Comparison of ENCODE assay signal across 18 cellular contexts in the genomic region with DNA sequence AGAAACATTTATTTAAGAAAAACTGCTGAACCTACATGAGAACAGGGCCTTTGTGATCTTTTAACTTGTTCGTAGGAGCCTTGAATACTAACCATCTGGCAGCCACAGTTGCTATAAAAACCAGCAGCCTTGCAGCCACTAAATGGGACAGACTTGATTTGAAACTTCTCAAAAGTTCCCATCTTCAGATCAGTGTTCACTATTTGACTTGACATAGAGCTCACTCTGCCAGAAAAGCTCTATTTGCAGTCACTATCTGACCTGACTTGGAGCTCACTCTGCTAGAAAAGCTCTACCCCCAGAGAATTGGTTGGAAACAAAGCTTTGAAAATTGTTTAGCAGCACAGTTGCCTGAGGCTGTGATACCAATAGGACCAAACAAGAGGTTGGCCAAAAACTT.
DNase-seq lines count a peak whose midpoint lies in the region; ATAC-seq and TF ChIP-seq lines count a peak whose summit lies in the region.
"Had no signal": no experiment of that assay in that cellular context is flagged by ENCODE, and none has a peak within 500 bp of the region (broad histone marks: within the 10 kb centered on the region; RNA-seq: fewer than 3 reads in every experiment).

No MANE protein-coding gene starts in this region.

- no peaks in the 10 kb centered on the region for H3K36me3 Mint-ChIP-seq in GM23338 (ENCODE audit: low read depth)
- H3K36me3 Mint-ChIP-seq: CD14-positive monocyte; CD4-positive, alpha-beta memory T cell had no signal

- TF ChIP-seq POLR2A in esophagus muscularis mucosa (IDR thresholded peaks at IDR 0.05; ENCODE audit: low read depth): no peak

- ATAC-seq in GM23338: no peak

- H3K9me3 Mint-ChIP-seq in GM23338: no peaks in the 10 kb centered on the region

- no peak for TF ChIP-seq EP300 in esophagus muscularis mucosa (IDR thresholded peaks at IDR 0.05)

- H3K9me3 ChIP-seq in Karpas-422 (ENCODE audit: low read length) (0 out of 2 replicates have a peak, but pooled peaks cover 4% of the 10 kb centered on the region), esophagus muscularis mucosa (peaks cover 0 to 4% (median 0%) of the 10 kb centered on the region in 4 donors)

- H3K9ac ChIP-seq in Karpas-422 (ENCODE audit: low read length): no peak overlapping the region
- H3K9ac ChIP-seq: BLaER1, KMS-11 had no signal

- H3K27ac ChIP-seq in GM23338 (ENCODE audit: low read depth) (no peak overlapping the region), Karpas-422 (ENCODE audit: low read length) (no peak overlapping the region), esophagus muscularis mucosa (replicated peaks in 1 of 4) (no peak overlapping the region)
- H3K27ac ChIP-seq: BLaER1, HL-60, KMS-11 had no signal

- no peak overlapping the region for H3K4me3 Mint-ChIP-seq in GM23338
- H3K4me3 Mint-ChIP-seq: CD14-positive monocyte; CD4-positive, alpha-beta memory T cell; HFFc6 had no signal

- H3K27ac Mint-ChIP-seq in GM23338: no peak overlapping the region
- H3K27ac Mint-ChIP-seq: CD4-positive, alpha-beta memory T cell; HFFc6 had no signal

- H3K4me3 ChIP-seq in GM23338 (no peak overlapping the region), Karpas-422 (ENCODE audit: low read length) (no peak overlapping the region), esophagus muscularis mucosa (no peak overlapping the region)
- H3K4me3 ChIP-seq: BLaER1 had no signal

- no peaks in the 10 kb centered on the region for H3K79me2 ChIP-seq in GM23338 (replicated peaks; ENCODE audit: insufficient read depth)
- no peaks in the 10 kb centered on the region for H3K79me2 ChIP-seq in Karpas-422 (ENCODE audit: low read length)

- no peaks in the 10 kb centered on the region for H3K36me3 ChIP-seq in GM23338 (ENCODE audit: insufficient read depth)
- no peaks in the 10 kb centered on the region for H3K36me3 ChIP-seq in Karpas-422 (ENCODE audit: insufficient read depth, low read length)
- H3K36me3 ChIP-seq in esophagus muscularis mucosa: no peaks in the 10 kb centered on the region
- H3K36me3 ChIP-seq: BLaER1 had no signal

- DNase-seq in GM23338 (ENCODE audit: low spot score) (no peak), Karpas-422 (no peak), cerebellar cortex (ENCODE audit: low spot score) (peak; percentile 5), NOMO-1 (lab: John Stamatoyannopoulos, UW; ENCODE audit: unreplicated experiment in 2 of 2) (no peak), esophagus muscularis mucosa (ENCODE audit: extremely low spot score) (no peak), H4 (ENCODE audit: low spot score) (no peak), putamen (ENCODE audit: low spot score) (no peak)
- DNase-seq: ACHN; CD4-positive, alpha-beta memory T cell; DMS153; DMS79; GF-D8; HCEC 1CT; HFFc6 had no signal

- H3K4me1 Mint-ChIP-seq in GM23338: no peaks in the 10 kb centered on the region
- H3K4me1 Mint-ChIP-seq: CD4-positive, alpha-beta memory T cell had no signal

- no peaks in the 10 kb centered on the region for H3K27me3 ChIP-seq in GM23338 (ENCODE audit: insufficient read depth)
- H3K27me3 ChIP-seq in Karpas-422 (ENCODE audit: low read length): no peaks in the 10 kb centered on the region
- no peaks in the 10 kb centered on the region for H3K27me3 ChIP-seq in esophagus muscularis mucosa
- H3K27me3 ChIP-seq: BLaER1 had no signal

- intact Hi-C loops in esophagus muscularis mucosa (cut with DNase I): no loop called here

- no peaks in the 10 kb centered on the region for H3K4me1 ChIP-seq in GM23338 (ENCODE audit: insufficient read depth)
- H3K4me1 ChIP-seq in Karpas-422 (ENCODE audit: low read length): no peaks in the 10 kb centered on the region
- no peaks in the 10 kb centered on the region for H3K4me1 ChIP-seq in esophagus muscularis mucosa
- H3K4me1 ChIP-seq: BLaER1 had no signal

- no peak for TF ChIP-seq CTCF in GM23338 (conservative IDR thresholded peaks at IDR 0.05; ENCODE audit: low read depth in 2 of 2)
- no peak for TF ChIP-seq CTCF in esophagus muscularis mucosa (IDR thresholded peaks at IDR 0.05)

- 33% methylated on average over 1 of the region's 1 CpG for WGBS in esophagus muscularis mucosa

- peak overlapping the region; percentile 43; the same call in 1 of the 2 replicates for H2AFZ ChIP-seq in GM23338
- 0 out of 2 replicates have a peak overlapping the region, but pooled peaks have one; percentile 10 for H2AFZ ChIP-seq in Karpas-422 (ENCODE audit: low read length)

- H3F3A ChIP-seq in GM23338 (replicated peaks; ENCODE audit: low read depth): no peaks in the 10 kb centered on the region

- no peaks in the 10 kb centered on the region; the same call in 1 of the 2 replicates for H3K9me2 ChIP-seq in GM23338 (ENCODE audit: insufficient read depth)
- H3K9me2 ChIP-seq in Karpas-422 (replicated peaks; ENCODE audit: insufficient read depth, low read length): no peaks in the 10 kb centered on the region

- H3K4me2 ChIP-seq in GM23338: no peak overlapping the region
- no peak overlapping the region for H3K4me2 ChIP-seq in Karpas-422 (ENCODE audit: low read depth, low read length, poor library complexity, severe bottlenecking)
- H3K4me2 ChIP-seq: BLaER1, KMS-11 had no signal

- H4K20me1 ChIP-seq in GM23338 (replicated peaks; ENCODE audit: insufficient read depth): no peaks in the 10 kb centered on the region; the same call in 1 of the 2 replicates
- H4K20me1 ChIP-seq in Karpas-422 (ENCODE audit: insufficient read depth, low read depth, low read length): no peaks in the 10 kb centered on the region
- H4K20me1 ChIP-seq: BLaER1 had no signal

- H3K27me3 Mint-ChIP-seq in GM23338 (ENCODE audit: insufficient read depth, low read depth, poor library complexity): no peaks in the 10 kb centered on the region

TF ChIP-seq in GM23338, 12 proteins besides CTCF, POLR2A, EP300 and RAD21 (continues in another document):
- no peak for TF ChIP-seq POLR2AphosphoS5 (IDR thresholded peaks at IDR 0.05; ENCODE audit: low read depth)
- no peak for TF ChIP-seq NANOG (IDR thresholded peaks at IDR 0.05; ENCODE audit: borderline replicate concordance)
- TF ChIP-seq EZH2 (IDR thresholded peaks at IDR 0.05; ENCODE audit: low read depth, unreplicated experiment): no peak
- no peak for TF ChIP-seq STAT1 (IDR thresholded peaks at IDR 0.05; ENCODE audit: unreplicated experiment)
- no peak for TF ChIP-seq EZH2phosphoT487 (IDR thresholded peaks at IDR 0.05; ENCODE audit: unreplicated experiment)
- no peak for TF ChIP-seq JUNB (IDR thresholded peaks at IDR 0.05; ENCODE audit: unreplicated experiment)
- TF ChIP-seq, protein P1, sequence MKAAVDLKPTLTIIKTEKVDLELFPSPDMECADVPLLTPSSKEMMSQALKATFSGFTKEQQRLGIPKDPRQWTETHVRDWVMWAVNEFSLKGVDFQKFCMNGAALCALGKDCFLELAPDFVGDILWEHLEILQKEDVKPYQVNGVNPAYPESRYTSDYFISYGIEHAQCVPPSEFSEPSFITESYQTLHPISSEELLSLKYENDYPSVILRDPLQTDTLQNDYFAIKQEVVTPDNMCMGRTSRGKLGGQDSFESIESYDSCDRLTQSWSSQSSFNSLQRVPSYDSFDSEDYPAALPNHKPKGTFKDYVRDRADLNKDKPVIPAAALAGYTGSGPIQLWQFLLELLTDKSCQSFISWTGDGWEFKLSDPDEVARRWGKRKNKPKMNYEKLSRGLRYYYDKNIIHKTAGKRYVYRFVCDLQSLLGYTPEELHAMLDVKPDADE (IDR thresholded peaks at IDR 0.05): no peak
